Comparison of ENCODE assay signal across 1 cellular context in genomic region chr21:8233000-8233399, GRCh38.
TF ChIP-seq lines count a peak whose summit lies in the region.

No MANE protein-coding gene starts in this region.

TF ChIP-seq in K562, 482 proteins besides CTCF, POLR2A, EP300 and RAD21:
- TF ChIP-seq THRB (CRISPR knock-in tag; conservative IDR thresholded peaks at IDR 0.05) (0 out of 2 replicates have a peak, but pooled peaks have one; percentile 31), HBP1 (CRISPR knock-in tag; IDR thresholded peaks at IDR 0.05) (peak; percentile 59; the same call in 1 of the 2 replicates), OTX1 (CRISPR knock-in tag; IDR thresholded peaks at IDR 0.05) (peak; percentile 88; the same call in 1 of the 2 replicates), ELF4 (CRISPR knock-in tag; IDR thresholded peaks at IDR 0.05) (peak; percentile 89)
TF ChIP-seq in K562: peak in this region for 4; not testable (repeated sequence) for 478.
